In the genomic region with DNA sequence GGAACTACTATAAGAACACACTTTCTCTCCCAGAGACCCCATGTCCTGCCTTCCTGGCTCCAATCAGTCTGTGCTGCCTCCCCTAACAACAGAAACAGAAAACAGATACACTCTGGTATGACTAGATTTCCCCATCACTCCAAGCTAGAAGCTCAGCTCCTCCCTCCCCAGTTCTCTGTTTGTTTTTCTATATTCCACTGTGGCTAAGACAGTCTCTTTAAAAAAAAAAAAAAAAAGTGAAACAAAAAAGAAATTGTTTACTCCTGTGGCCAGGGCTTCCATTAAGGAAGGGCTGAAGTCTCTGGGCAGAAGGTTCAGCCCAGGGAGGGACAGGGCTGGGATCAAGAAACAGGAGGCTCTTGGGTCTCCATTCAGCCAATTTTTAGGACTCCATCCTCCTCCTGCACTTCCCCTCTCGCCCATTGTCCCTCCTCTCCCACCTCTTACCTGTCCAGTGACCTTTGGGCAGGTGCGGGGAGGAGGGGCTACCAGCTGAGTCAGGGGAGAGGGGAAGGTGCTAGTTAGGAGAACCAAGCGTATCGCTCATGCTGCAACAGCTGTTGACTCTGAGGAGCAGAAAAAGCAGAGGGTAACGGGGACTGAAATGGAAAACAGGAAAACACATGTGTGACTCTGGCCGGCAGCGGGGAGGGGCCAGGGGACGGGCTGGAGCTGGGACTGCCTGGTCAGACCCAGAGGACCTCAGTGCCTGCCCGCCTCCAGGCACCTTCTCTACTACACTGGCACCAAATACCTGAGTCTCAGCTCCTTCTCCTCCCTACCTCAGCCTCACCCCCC, we compare ENCODE assay signal across 6 cellular contexts. TPM values are rescaled to one million over a fixed set of nuclear protein-coding genes. Genes with fewer than 3 reads are reported as not detected.
DNase-seq lines count a peak whose midpoint lies in the region; ATAC-seq and TF ChIP-seq lines count a peak whose summit lies in the region.

No MANE protein-coding gene starts in this region.

- no peaks in the 10 kb centered on the region for H3F3A ChIP-seq in PC-3 (ENCODE audit: low read length, unreplicated experiment)

- H3K27ac ChIP-seq in PC-3 (ENCODE audit: low read length): no peak overlapping the region

- no peaks in the 10 kb centered on the region for H4K20me1 ChIP-seq in PC-3 (ENCODE audit: low read length)

- H3K4me2 ChIP-seq in PC-3 (ENCODE audit: low read length): peak overlapping the region; percentile 42

- ATAC-seq in PC-3 (peak; percentile 31), HG03442 (IDR thresholded peaks at IDR 0.05; ENCODE audit: unreplicated experiment) (no peak), HG03439 (IDR thresholded peaks at IDR 0.05; ENCODE audit: unreplicated experiment) (no peak)

- no peak overlapping the region for H3K4me3 ChIP-seq in PC-3 (ENCODE audit: low read length)

- no peaks in the 10 kb centered on the region for H3K79me2 ChIP-seq in PC-3 (ENCODE audit: low read length)

- H3K36me3 ChIP-seq in PC-3 (ENCODE audit: low read depth, low read length): no peaks in the 10 kb centered on the region

- in situ Hi-C loops in GM13976 (cut with MboI; ENCODE audit: low sequenced_read_pairs, unreplicated experiment): no loop called here

- H3K4me1 ChIP-seq in PC-3 (ENCODE audit: insufficient read depth, low read length): peaks cover 31% of the 10 kb centered on the region

- intact Hi-C loops in PC-3 (cut with micrococcal nuclease): loop anchor here (10.0 kb wide), 1 partner anchor 165 kb away; no protein-coding TSS in a partner anchor

- no peaks in the 10 kb centered on the region for H3K9me3 ChIP-seq in PC-3 (ENCODE audit: low read length)

- POLR2A ChIA-PET in PC-3 (lab: Charles Lee; ENCODE audit: unreplicated experiment): no interaction called here

- H3K9me2 ChIP-seq in PC-3 (replicated peaks; ENCODE audit: low read length): no peaks in the 10 kb centered on the region

- DNase-seq in GM13976 (ENCODE audit: low spot score) (peak; percentile 51), PC-3 (peak; percentile 33), iris pigment epithelial cell (ENCODE audit: low read depth) (peak; percentile 89), NCI-H2227 treated with DMSO at 0.1 percent for 48 hours (lab: John Stamatoyannopoulos, UW) (no peak)

- no peaks in the 10 kb centered on the region for H3K27me3 ChIP-seq in PC-3 (ENCODE audit: low read length)

- TF ChIP-seq CTCF in GM13976 (IDR thresholded peaks at IDR 0.05; ENCODE audit: borderline replicate concordance, control extremely low read depth, extremely low read depth, insufficient read depth, missing control alignments) (no peak), PC-3 (conservative IDR thresholded peaks at IDR 0.05; ENCODE audit: low read depth, low read length) (no peak)

- CTCF ChIA-PET in PC-3 (lab: Charles Lee): interaction anchor here (0.6 kb wide), 1 partner anchor 486 kb away, joined by 10 read pairs; no protein-coding TSS in a partner anchor

- H3K9ac ChIP-seq in PC-3 (ENCODE audit: low read length): no peak overlapping the region

- H2AFZ ChIP-seq in PC-3 (ENCODE audit: low read length): peak overlapping the region; percentile 31

- no TSS peak for BruUV-seq in PC-3 (replicated peaks; lab: Mats Ljungman, UMichigan)

RNA-seq across cellular contexts. Expression of a gene that starts 4.2 kb away (rescaled TPM):
- total RNA-seq in PC-3 (2014; rRNA removed): not detected in 2 replicates

RNA-seq across cellular contexts. Expression of a gene that starts 10.3 kb away (rescaled TPM):
- total RNA-seq in PC-3 (2014; rRNA removed): 114 and 180 TPM in 2 replicates

RNA-seq across cellular contexts. Expression of a gene that starts 17.0 kb away (rescaled TPM):
- total RNA-seq in PC-3 (2014; rRNA removed): 80.4 and 85.0 TPM in 2 replicates

RNA-seq across cellular contexts. Expression of a gene that starts 52.1 kb away (rescaled TPM):
- 46.5 and 59.3 TPM in 2 replicates for total RNA-seq in PC-3 (2014; rRNA removed)

RNA-seq across cellular contexts. Expression of a gene that starts 52.9 kb away (rescaled TPM):
- total RNA-seq in PC-3 (2014; rRNA removed): 126 and 146 TPM in 2 replicates
